ENCODE assay signal across 8 cellular contexts in the genomic region with DNA sequence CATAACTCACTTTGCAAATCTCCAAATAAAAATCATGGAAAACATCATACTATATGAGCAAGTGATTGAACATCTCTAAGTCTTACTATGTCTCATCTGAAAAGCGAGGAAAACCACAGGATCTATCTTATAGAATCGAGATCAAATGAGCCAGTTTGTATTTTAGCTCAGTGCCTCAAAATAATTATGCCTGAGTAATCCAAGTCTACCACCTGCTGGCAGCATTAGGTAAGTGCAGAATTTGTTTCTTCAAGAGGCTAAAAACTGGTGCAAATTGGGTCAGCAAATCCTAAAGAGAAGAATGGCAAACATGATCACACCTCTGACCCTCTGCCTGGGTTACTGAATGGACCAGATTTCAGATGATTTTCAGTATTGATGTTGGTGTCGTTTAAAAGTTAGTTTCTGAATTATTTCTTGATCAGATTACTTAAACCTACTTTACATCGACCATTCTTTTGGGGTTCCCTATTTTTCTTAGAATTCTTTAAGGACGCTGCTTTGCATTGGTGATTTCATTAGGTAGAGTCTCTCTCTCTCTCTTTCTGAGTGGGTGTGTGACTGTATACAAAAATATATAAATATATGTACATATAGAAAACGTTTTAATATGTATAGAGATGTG. TPM values are rescaled to one million over a fixed set of nuclear protein-coding genes. Genes with fewer than 3 reads are reported as not detected.
DNase-seq lines count a peak whose midpoint lies in the region; ATAC-seq, FAIRE-seq and TF ChIP-seq lines count a peak whose summit lies in the region.

No MANE protein-coding gene starts in this region.

- no peak overlapping the region for H3K4me3 Mint-ChIP-seq in activated naive CD8-positive, alpha-beta T cell treated with anti-CD3 and anti-CD28 coated beads, Interleukin-2, amount 50 U/mL, for 24 hours

- H3K27me3 ChIP-seq in left ventricle myocardium inferior (ENCODE audit: low read depth), result peaks cover 46% of the 10 kb centered on the region

- H3K27ac Mint-ChIP-seq in activated naive CD8-positive, alpha-beta T cell treated with anti-CD3 and anti-CD28 coated beads, Interleukin-2, amount 50 U/mL, for 24 hours, result no peak overlapping the region

- peaks cover 15% of the 10 kb centered on the region for H3K27me3 Mint-ChIP-seq in activated naive CD8-positive, alpha-beta T cell treated with anti-CD3 and anti-CD28 coated beads, Interleukin-2, amount 50 U/mL, for 24 hours

- no peaks in the 10 kb centered on the region for H3K36me3 ChIP-seq in left ventricle myocardium inferior

- H3K9me3 ChIP-seq in left ventricle myocardium inferior (replicated peaks), result peaks cover 12% of the 10 kb centered on the region

- H3K27ac ChIP-seq in left ventricle myocardium inferior (replicated peaks), result no peak overlapping the region

- no peaks in the 10 kb centered on the region for H3K9me3 Mint-ChIP-seq in activated naive CD8-positive, alpha-beta T cell treated with anti-CD3 and anti-CD28 coated beads, Interleukin-2, amount 50 U/mL, for 24 hours

- DNase-seq in Daoy (ENCODE audit: low read depth) (peak; percentile 50), HTR-8/SVneo (ENCODE audit: insufficient read length, low spot score) (peak; percentile 18), NOMO-1 treated with DMSO at 0.1 percent for 48 hours (lab: John Stamatoyannopoulos, UW; ENCODE audit: unreplicated experiment) (peak; percentile 61), left ventricle myocardium inferior (no peak), sciatic nerve (ENCODE audit: low spot score) (no peak), HuH-7.5 (ENCODE audit: low spot score) (no peak)
- peak; percentile 20 for DNase-seq in activated naive CD8-positive, alpha-beta T cell treated with anti-CD3 and anti-CD28 coated beads, Interleukin-2, amount 50 U/mL, for 24 hours

- no peaks in the 10 kb centered on the region for H3K36me3 Mint-ChIP-seq in activated naive CD8-positive, alpha-beta T cell treated with anti-CD3 and anti-CD28 coated beads, Interleukin-2, amount 50 U/mL, for 24 hours (ENCODE audit: low read depth)

- no peak overlapping the region for H3K4me3 ChIP-seq in left ventricle myocardium inferior

- intact Hi-C loops in left ventricle myocardium inferior (cut with micrococcal nuclease), result loop anchor here (2.0 kb wide), 2 partner anchors 188 to 268 kb away; no protein-coding TSS in a partner anchor
- intact Hi-C loops in sciatic nerve (cut with DNase I), result loop anchor here (10.0 kb wide), 1 partner anchor 190 kb away; no protein-coding TSS in a partner anchor

- FAIRE-seq in HTR-8/SVneo (lab: Jason Lieb, UNC), result no peak

- ATAC-seq in activated naive CD8-positive, alpha-beta T cell treated with anti-CD3 and anti-CD28 coated beads, Interleukin-2, amount 50 U/mL, for 24 hours, result no peak
- ATAC-seq in sciatic nerve, result peak; percentile 53
- no peak for ATAC-seq in HG02852 (IDR thresholded peaks at IDR 0.05; ENCODE audit: unreplicated experiment)

- TF ChIP-seq CTCF in left ventricle myocardium inferior (IDR thresholded peaks at IDR 0.05; ENCODE audit: borderline replicate concordance), result peak; percentile 92

- H3K4me1 Mint-ChIP-seq in activated naive CD8-positive, alpha-beta T cell treated with anti-CD3 and anti-CD28 coated beads, Interleukin-2, amount 50 U/mL, for 24 hours, result no peaks in the 10 kb centered on the region

- no peaks in the 10 kb centered on the region for H3K4me1 ChIP-seq in left ventricle myocardium inferior

RNA-seq across cellular contexts. Expression of gene FHOD3, which starts 12.7 kb away (rescaled TPM):
- 16.3 and 17.8 TPM in 2 replicates for total RNA-seq in Daoy (2014; rRNA removed; shearing (Covaris generic))
- total RNA-seq in left ventricle myocardium inferior, result 346 TPM
- total RNA-seq in sciatic nerve, result 33.3 TPM

Comparison
In these comparisons a context has a peak if more than half of its experiments do, and no peak if none do; other contexts are left out.
1. DNase-seq: peak in Daoy (single experiment), HTR-8/SVneo (single experiment), NOMO-1 treated with DMSO at 0.1 percent for 48 hours (single experiment) and activated naive CD8-positive, alpha-beta T cell treated with anti-CD3 and anti-CD28 coated beads, Interleukin-2, amount 50 U/mL, for 24 hours (single experiment); none in left ventricle myocardium inferior (single experiment), sciatic nerve (single experiment) and HuH-7.5 (single experiment).
2. RNA of gene FHOD3, which starts 12.7 kb away (total RNA-seq): 346 TPM in left ventricle myocardium inferior (single experiment); 33.3 TPM in sciatic nerve (single experiment) and 16.3 to 17.8 TPM in Daoy; every median in the first group is over 10 times any median in the second.